ENCODE assay signal across 8 cellular contexts in the genomic region with DNA sequence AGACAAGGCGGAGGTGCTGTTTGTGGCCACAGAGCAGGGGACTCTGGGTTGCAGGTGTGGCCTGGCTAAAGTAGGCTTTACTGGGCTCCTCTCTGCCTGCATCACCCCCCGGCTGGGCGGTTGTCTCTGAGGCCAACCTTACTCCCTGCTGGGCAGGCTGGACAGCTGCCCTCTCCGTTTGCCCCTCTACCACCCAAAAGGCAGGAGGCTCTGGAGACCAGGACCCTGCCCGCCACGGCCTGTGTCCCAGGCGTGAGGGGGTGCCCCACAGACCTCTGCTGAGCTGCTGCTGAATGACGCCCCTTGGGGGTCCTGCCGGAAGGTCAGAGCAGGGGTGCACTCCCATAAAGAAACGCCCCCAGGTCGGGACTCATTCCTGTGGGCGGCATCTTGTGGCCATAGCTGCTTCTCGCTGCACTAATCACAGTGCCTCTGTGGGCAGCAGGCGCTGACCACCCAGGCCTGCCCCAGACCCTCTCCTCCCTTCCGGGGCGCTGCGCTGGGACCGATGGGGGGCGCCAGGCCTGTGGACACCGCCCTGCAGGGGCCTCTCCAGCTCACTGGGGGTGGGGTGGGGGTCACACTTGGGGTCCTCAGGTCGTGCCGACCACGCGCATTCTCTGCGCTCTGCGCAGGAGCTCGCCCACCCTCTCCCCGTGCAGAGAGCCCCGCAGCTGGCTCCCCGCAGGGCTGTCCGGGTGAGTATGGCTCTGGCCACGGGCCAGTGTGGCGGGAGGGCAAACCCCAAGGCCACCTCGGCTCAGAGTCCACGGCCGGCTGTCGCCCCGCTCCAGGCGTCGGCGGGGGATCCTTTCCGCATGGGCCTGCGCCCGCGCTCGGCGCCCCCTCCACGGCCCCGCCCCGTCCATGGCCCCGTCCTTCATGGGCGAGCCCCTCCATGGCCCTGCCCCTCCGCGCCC. TPM values are rescaled to one million over a fixed set of nuclear protein-coding genes. Genes with fewer than 3 reads are reported as not detected.
DNase-seq lines count a peak whose midpoint lies in the region; ATAC-seq and TF ChIP-seq lines count a peak whose summit lies in the region.

No MANE protein-coding gene starts in this region.

- DNase-seq in CD4-positive, CD25-positive, alpha-beta regulatory T cell: peak in 1 of 3 donors; percentile 4
- no peak for DNase-seq in cardiac fibroblast (ENCODE audit: low read depth in 2 of 2)
- DNase-seq in mesothelial cell of epicardium (ENCODE audit: low spot score in 2 of 2, unreplicated experiment in 2 of 2): peak in 1 of 2 experiments; percentile 46
- DNase-seq in NCI-H1092 treated with DMSO at 0.1 percent for 48 hours (lab: John Stamatoyannopoulos, UW): no peak
- DNase-seq in medulla oblongata (ENCODE audit: extremely low spot score): no peak
- DNase-seq in GM20000 (ENCODE audit: low spot score): no peak

- TF ChIP-seq CTCF in cardiac fibroblast (IDR thresholded peaks at IDR 0.05; ENCODE audit: low read depth, low read length): peak; percentile 25
- TF ChIP-seq CTCF in mesothelial cell of epicardium (IDR thresholded peaks at IDR 0.05; ENCODE audit: unreplicated experiment): no peak
- no peak for TF ChIP-seq CTCF in GM20000 (IDR thresholded peaks at IDR 0.05; ENCODE audit: extremely low read depth, missing control alignments)

- peak overlapping the region in 3 of 4 donors; percentile 48 to 80 (median 60) for H3K4me3 Mint-ChIP-seq in CD4-positive, CD25-positive, alpha-beta regulatory T cell
- H3K4me3 Mint-ChIP-seq in IgD-negative memory B cell (peak overlapping the region in 3 of 4 donors; percentile 29 to 95 (median 52)), mesothelial cell of epicardium (peak overlapping the region; percentile 52)

- H3K9me3 Mint-ChIP-seq in CD4-positive, CD25-positive, alpha-beta regulatory T cell: peaks cover 0 to 2% (median 0%) of the 10 kb centered on the region in 7 donors
- H3K9me3 Mint-ChIP-seq in IgD-negative memory B cell (no peaks in the 10 kb centered on the region), mesothelial cell of epicardium (no peaks in the 10 kb centered on the region)

- peaks cover 20% of the 10 kb centered on the region for H3K4me1 ChIP-seq in CD4-positive, CD25-positive, alpha-beta regulatory T cell (ENCODE audit: control insufficient read depth, insufficient read depth, low read length, poor library complexity, severe bottlenecking)

- no peaks in the 10 kb centered on the region for H3K27me3 ChIP-seq in CD4-positive, CD25-positive, alpha-beta regulatory T cell (ENCODE audit: control insufficient read depth, insufficient read depth, low read length)

- H3K27me3 Mint-ChIP-seq in CD4-positive, CD25-positive, alpha-beta regulatory T cell: no peaks in the 10 kb centered on the region
- H3K27me3 Mint-ChIP-seq in IgD-negative memory B cell (no peaks in the 10 kb centered on the region), mesothelial cell of epicardium (ENCODE audit: low read depth) (no peaks in the 10 kb centered on the region)

- H3K4me1 Mint-ChIP-seq in CD4-positive, CD25-positive, alpha-beta regulatory T cell: peaks cover 10 to 25% (median 16%) of the 10 kb centered on the region in 4 donors
- H3K4me1 Mint-ChIP-seq in IgD-negative memory B cell: peaks cover 16 to 24% (median 19%) of the 10 kb centered on the region in 3 donors
- H3K4me1 Mint-ChIP-seq in mesothelial cell of epicardium: peaks cover 20% of the 10 kb centered on the region

- no peak for ATAC-seq in CD4-positive, CD25-positive, alpha-beta regulatory T cell (ENCODE audit: low read depth in 2 of 2)
- peak; percentile 10 for ATAC-seq in GM21367 (IDR thresholded peaks at IDR 0.05; ENCODE audit: unreplicated experiment)

- no peaks in the 10 kb centered on the region for H3K36me3 ChIP-seq in CD4-positive, CD25-positive, alpha-beta regulatory T cell (ENCODE audit: control insufficient read depth, insufficient read depth, low read length)

- no peak overlapping the region for H3K4me3 ChIP-seq in CD4-positive, CD25-positive, alpha-beta regulatory T cell (ENCODE audit: low read depth, low read length)
- H3K4me3 ChIP-seq in cardiac fibroblast (replicated peaks in 1 of 2; ENCODE audit: low read depth in 2 of 2, low read length in 2 of 2): peak overlapping the region; percentile 68 to 69

- no peak overlapping the region for H3K27ac Mint-ChIP-seq in CD4-positive, CD25-positive, alpha-beta regulatory T cell
- peak overlapping the region in 1 of 3 donors; percentile 19 for H3K27ac Mint-ChIP-seq in IgD-negative memory B cell
- no peak overlapping the region for H3K27ac Mint-ChIP-seq in mesothelial cell of epicardium

- no peaks in the 10 kb centered on the region for H3K9me3 ChIP-seq in CD4-positive, CD25-positive, alpha-beta regulatory T cell (ENCODE audit: control insufficient read depth in 2 of 2, low read length in 2 of 2)

- H3K27ac ChIP-seq in CD4-positive, CD25-positive, alpha-beta regulatory T cell (ENCODE audit: insufficient read depth, low read length, poor library complexity, severe bottlenecking): peak overlapping the region; percentile 65

- peaks cover 4% of the 10 kb centered on the region for H3K36me3 Mint-ChIP-seq in CD4-positive, CD25-positive, alpha-beta regulatory T cell
- H3K36me3 Mint-ChIP-seq in IgD-negative memory B cell (no peaks in the 10 kb centered on the region), mesothelial cell of epicardium (no peaks in the 10 kb centered on the region)

RNA-seq across cellular contexts. Expression of a gene that starts 0.9 kb away (rescaled TPM):
- total RNA-seq in CD4-positive, CD25-positive, alpha-beta regulatory T cell: not detected
- polyA plus RNA-seq in CD4-positive, CD25-positive, alpha-beta regulatory T cell: not detected
- polyA plus RNA-seq in IgD-negative memory B cell: not detected
- not detected in 3 replicates for total RNA-seq in mesothelial cell of epicardium

RNA-seq across cellular contexts. Expression of a gene that starts 1.1 kb away (rescaled TPM):
- 101 TPM for total RNA-seq in CD4-positive, CD25-positive, alpha-beta regulatory T cell
- polyA plus RNA-seq in CD4-positive, CD25-positive, alpha-beta regulatory T cell: 10 to 100 TPM in 1 of 4 donors, 1 to 10 TPM in 3; 4.8 to 16.0 (median 6.0) TPM
- 10.0 TPM for polyA plus RNA-seq in IgD-negative memory B cell
- total RNA-seq in mesothelial cell of epicardium: 69.1 to 73.6 TPM (median 70.4 TPM) in 3 replicates
